ENCODE assay signal across 8 cellular contexts in genomic region chr22:31561238-31561887, GRCh38.
DNase-seq lines count a peak whose midpoint lies in the region; ATAC-seq and TF ChIP-seq lines count a peak whose summit lies in the region.

No MANE protein-coding gene starts in this region.

- no peaks in the 10 kb centered on the region for H3K9me3 ChIP-seq in lung (ENCODE audit: control insufficient read depth in 2 of 2, insufficient read depth in 1 of 2, low read length in 1 of 2)

- WGBS in lung, 2 donors: 46 to 64% methylated on average over 6 of the region's 6 CpGs

- no peaks in the 10 kb centered on the region for H3K4me1 ChIP-seq in GM23338 (ENCODE audit: insufficient read depth)
- no peaks in the 10 kb centered on the region for H3K4me1 ChIP-seq in lung (ENCODE audit: control insufficient read depth in 2 of 2, insufficient read depth in 2 of 2, low read length in 2 of 2)

- POLR2A ChIA-PET in activated CD4-positive, alpha-beta T cell treated with anti-CD3 and anti-CD28 coated beads, Interleukin-2, amount 10 ng/mL, durations not matched to agents 7 days and 5 days (lab: Charles Lee): no interaction called here

- H3K27ac ChIP-seq in GM23338 (ENCODE audit: low read depth): no peak overlapping the region
- peak overlapping the region in 34 of 59 donors; percentile 0 to 70 (median 39) for H3K27ac ChIP-seq in dorsolateral prefrontal cortex
- H3K27ac ChIP-seq in lung (ENCODE audit: low read depth in 1 of 2, low read length in 1 of 2): no peak overlapping the region

- intact Hi-C loops in dorsolateral prefrontal cortex (cut with DNase I): loop anchor here (2.0 to 10.0 kb wide), 4 partner anchors 65 to 411 kb away; partner anchors contain the start of genes DEPDC5 (in 1 of the 2) and PRR14L (in 1 of the 2)

- ATAC-seq in GM23338 (peak; percentile 100), lung (ENCODE audit: insufficient read depth, low FRiP score) (peak; percentile 72), HG02885 (IDR thresholded peaks at IDR 0.05; ENCODE audit: poor library complexity, unreplicated experiment) (no peak)

- no peak overlapping the region for H3K4me2 ChIP-seq in GM23338

- no peaks in the 10 kb centered on the region for H3F3A ChIP-seq in GM23338 (replicated peaks; ENCODE audit: low read depth)

- no peaks in the 10 kb centered on the region; the same call in 2 of the 3 replicates for H3K9me3 Mint-ChIP-seq in GM23338
- no peaks in the 10 kb centered on the region for H3K9me3 Mint-ChIP-seq in activated CD4-positive, alpha-beta T cell treated with anti-CD3 and anti-CD28 coated beads, Interleukin-2, amount 10 ng/mL, durations not matched to agents 7 days and 5 days

- no peak overlapping the region for H3K4me3 ChIP-seq in GM23338
- no peak overlapping the region for H3K4me3 ChIP-seq in dorsolateral prefrontal cortex
- H3K4me3 ChIP-seq in lung: no peak overlapping the region

- TF ChIP-seq CTCF in GM23338 (conservative IDR thresholded peaks at IDR 0.05; ENCODE audit: low read depth in 2 of 2): peak; percentile 73 to 94
- peak; percentile 27 to 87 (median 75) for TF ChIP-seq CTCF in dorsolateral prefrontal cortex (IDR thresholded peaks at IDR 0.05 in 54 of 56, conservative IDR thresholded peaks at IDR 0.05 in 2 of 56; ENCODE audit: low read depth in 1 of 56, partially characterized antibody in 56 of 56)
- peak; percentile 47 for TF ChIP-seq CTCF in lung (IDR thresholded peaks at IDR 0.05; ENCODE audit: control extremely low read depth, extremely low read depth)

- H3K9me2 ChIP-seq in GM23338 (ENCODE audit: insufficient read depth): no peaks in the 10 kb centered on the region

- H3K36me3 Mint-ChIP-seq in GM23338 (ENCODE audit: low read depth): peaks cover 8% of the 10 kb centered on the region; the same call in 2 of the 3 replicates
- H3K36me3 Mint-ChIP-seq in activated CD4-positive, alpha-beta T cell treated with anti-CD3 and anti-CD28 coated beads, Interleukin-2, amount 10 ng/mL, durations not matched to agents 7 days and 5 days (ENCODE audit: low read depth): peaks cover 43% of the 10 kb centered on the region

- no peak overlapping the region for H2AFZ ChIP-seq in GM23338

- no peaks in the 10 kb centered on the region for H4K20me1 ChIP-seq in GM23338 (replicated peaks; ENCODE audit: insufficient read depth)

- H3K79me2 ChIP-seq in GM23338 (replicated peaks; ENCODE audit: insufficient read depth): no peaks in the 10 kb centered on the region

- CTCF ChIA-PET in activated CD4-positive, alpha-beta T cell treated with anti-CD3 and anti-CD28 coated beads, Interleukin-2, amount 10 ng/mL, durations not matched to agents 7 days and 5 days (lab: Charles Lee): interaction anchor here (0.7 to 1.7 kb wide), 6 partner anchors 10 to 85 kb away, joined by 4 to 8 read pairs (median 4); no protein-coding TSS in a partner anchor

- no peak overlapping the region for H3K27ac Mint-ChIP-seq in GM23338
- no peak overlapping the region for H3K27ac Mint-ChIP-seq in activated CD4-positive, alpha-beta T cell treated with anti-CD3 and anti-CD28 coated beads, Interleukin-2, amount 10 ng/mL, durations not matched to agents 7 days and 5 days

- DNase-seq in AG08395 (ENCODE audit: low spot score): peak; percentile 84
- peak; percentile 95 for DNase-seq in GM23338 (ENCODE audit: low spot score)
- DNase-seq in NCI-H446 (lab: John Stamatoyannopoulos, UW): peak; percentile 42 to 73
- peak; percentile 59 for DNase-seq in activated CD4-positive, alpha-beta T cell treated with anti-CD3 and anti-CD28 coated beads, Interleukin-2, amount 10 ng/mL, durations not matched to agents 7 days and 5 days
- DNase-seq in dorsolateral prefrontal cortex: peak; percentile 47 to 92 (median 74)
- DNase-seq in lung (ENCODE audit: low spot score): peak; percentile 74
- DNase-seq in stimulated activated CD8-positive, alpha-beta memory T cell treated with anti-CD3 and anti-CD28 coated beads, Interleukin-2, amount 100 ng/mL, for 48 hours (ENCODE audit: low read depth in 2 of 2): peak; percentile 26 to 35

- H3K4me3 Mint-ChIP-seq in GM23338: no peak overlapping the region
- H3K4me3 Mint-ChIP-seq in activated CD4-positive, alpha-beta T cell treated with anti-CD3 and anti-CD28 coated beads, Interleukin-2, amount 10 ng/mL, durations not matched to agents 7 days and 5 days: no peak overlapping the region

- H3K36me3 ChIP-seq in GM23338 (ENCODE audit: insufficient read depth): no peaks in the 10 kb centered on the region
- no peaks in the 10 kb centered on the region for H3K36me3 ChIP-seq in lung (ENCODE audit: control insufficient read depth in 2 of 2, insufficient read depth in 2 of 2, low read length in 2 of 2)

- H3K27me3 ChIP-seq in GM23338 (ENCODE audit: insufficient read depth): no peaks in the 10 kb centered on the region
- H3K27me3 ChIP-seq in dorsolateral prefrontal cortex: no peaks in the 10 kb centered on the region
- H3K27me3 ChIP-seq in lung (ENCODE audit: control insufficient read depth, insufficient read depth): no peaks in the 10 kb centered on the region

- H3K4me1 Mint-ChIP-seq in GM23338: peaks cover 6% of the 10 kb centered on the region; the same call in 2 of the 3 replicates
- H3K4me1 Mint-ChIP-seq in activated CD4-positive, alpha-beta T cell treated with anti-CD3 and anti-CD28 coated beads, Interleukin-2, amount 10 ng/mL, durations not matched to agents 7 days and 5 days: peaks cover 5% of the 10 kb centered on the region

- no peaks in the 10 kb centered on the region for H3K27me3 Mint-ChIP-seq in GM23338 (ENCODE audit: insufficient read depth, low read depth, poor library complexity)
- no peaks in the 10 kb centered on the region for H3K27me3 Mint-ChIP-seq in activated CD4-positive, alpha-beta T cell treated with anti-CD3 and anti-CD28 coated beads, Interleukin-2, amount 10 ng/mL, durations not matched to agents 7 days and 5 days

TF ChIP-seq in GM23338, 12 proteins besides CTCF, POLR2A, EP300 and RAD21:
- TF ChIP-seq NANOG (IDR thresholded peaks at IDR 0.05; ENCODE audit: borderline replicate concordance): no peak
- no peak for TF ChIP-seq EZH2 (IDR thresholded peaks at IDR 0.05; ENCODE audit: low read depth, unreplicated experiment)
- no peak for TF ChIP-seq ETS1 (IDR thresholded peaks at IDR 0.05)
- 0 out of 2 replicates have a peak, but pooled peaks have one; percentile 25 for TF ChIP-seq CREB1 (CRISPR knock-in tag; IDR thresholded peaks at IDR 0.05; ENCODE audit: low read depth)

Comparison
In these comparisons a context has a peak if more than half of its experiments do, and no peak if none do; other contexts are left out.
1. DNase-seq: peak in every context shown above with its lines; median percentile 95 in GM23338; 84 in AG08395; 74 in dorsolateral prefrontal cortex; 74 in lung; 59 in activated CD4-positive, alpha-beta T cell treated with anti-CD3 and anti-CD28 coated beads, Interleukin-2, amount 10 ng/mL, durations not matched to agents 7 days and 5 days; 58 in NCI-H446; 30 in stimulated activated CD8-positive, alpha-beta memory T cell treated with anti-CD3 and anti-CD28 coated beads, Interleukin-2, amount 100 ng/mL, for 48 hours.
2. H3K27ac ChIP-seq: peak in dorsolateral prefrontal cortex (34 of 59); none in GM23338 (single experiment) and lung (0 of 2).
3. Peak in every context shown above with its lines, with median percentiles within 50 percentile points of each other: CTCF ChIP-seq.